In genomic region chr14:56094063-56094462, GRCh38 we compare ENCODE assay signal across 20 cellular contexts.
"Had no signal": no experiment of that assay in that cellular context is flagged by ENCODE, and none has a peak within 500 bp of the region (broad histone marks: within the 10 kb centered on the region; RNA-seq: fewer than 3 reads in every experiment).

No MANE protein-coding gene starts in this region.

- H3K36me3 ChIP-seq: colonic mucosa, neural progenitor cell, thyroid gland, vagina had no signal

- H2AFZ ChIP-seq: neural progenitor cell, parathyroid adenoma had no signal

- H3K4me1 Mint-ChIP-seq: activated CD4-positive, alpha-beta T cell treated with anti-CD3 and anti-CD28 coated beads, Interleukin-2, amount 10 ng/mL, durations not matched to agents 24 days and 14 days; activated naive CD8-positive, alpha-beta T cell treated with anti-CD3 and anti-CD28 coated beads for 36 hours; stimulated activated naive B cell treated with anti-CD40 and anti-IgM and Interleukin-4, amounts not matched to agents 10 μg/mL and 1 μg/mL and 100 μg/mL, for 72 hours had no signal

- H3K9ac ChIP-seq: neural progenitor cell, parathyroid adenoma had no signal

- H3K4me3 ChIP-seq: colonic mucosa, neural progenitor cell, thyroid gland, vagina had no signal

- H3K9me3 ChIP-seq: colonic mucosa, thyroid gland, vagina had no signal

- H3K4me2 ChIP-seq: neural progenitor cell had no signal

- H3K4me3 Mint-ChIP-seq: activated CD4-positive, alpha-beta T cell treated with anti-CD3 and anti-CD28 coated beads, Interleukin-2, amount 10 ng/mL, durations not matched to agents 24 days and 14 days; activated naive CD8-positive, alpha-beta T cell treated with anti-CD3 and anti-CD28 coated beads for 36 hours; brain; neural progenitor cell; stimulated activated naive B cell treated with anti-CD40 and anti-IgM and Interleukin-4, amounts not matched to agents 10 μg/mL and 1 μg/mL and 100 μg/mL, for 72 hours; T-helper 2 cell treated with Interferon-gamma antibody and Interleukin-4, amounts not matched to agents 5 μg/mL and 100 μg/mL, for 36 hours had no signal

- H3K9me3 Mint-ChIP-seq: activated CD4-positive, alpha-beta T cell treated with anti-CD3 and anti-CD28 coated beads, Interleukin-2, amount 10 ng/mL, durations not matched to agents 24 days and 14 days; activated naive CD8-positive, alpha-beta T cell treated with anti-CD3 and anti-CD28 coated beads for 36 hours; stimulated activated naive B cell treated with anti-CD40 and anti-IgM and Interleukin-4, amounts not matched to agents 10 μg/mL and 1 μg/mL and 100 μg/mL, for 72 hours; T-helper 2 cell treated with Interferon-gamma antibody and Interleukin-4, amounts not matched to agents 5 μg/mL and 100 μg/mL, for 36 hours had no signal

- H3K27me3 ChIP-seq: colonic mucosa, neural progenitor cell, thyroid gland, vagina had no signal

- DNase-seq: activated CD4-positive, alpha-beta T cell treated with anti-CD3 and anti-CD28 coated beads, Interleukin-2, amount 10 ng/mL, durations not matched to agents 24 days and 14 days; activated CD4-positive, CD25-positive, alpha-beta regulatory T cell; activated CD8-positive, alpha-beta memory T cell treated with anti-CD3 and anti-CD28 coated beads, Interleukin-2, amount 50 U/mL, for 48 hours; activated naive CD8-positive, alpha-beta T cell treated with anti-CD3 and anti-CD28 coated beads for 36 hours; amygdala; central memory CD4-positive, alpha-beta T cell; colonic mucosa; hippocampal formation; midbrain; retina; stimulated activated CD4-positive, alpha-beta T cell treated with anti-CD3 and anti-CD28 coated beads, Interleukin-15, amount 100 ng/mL, for 24 hours; stimulated activated CD4-positive, alpha-beta T cell treated with anti-CD3 and anti-CD28 coated beads, Interleukin-4, amount 100 ng/mL, for 1 hour; stimulated activated naive B cell treated with anti-CD40 and anti-IgM and Interleukin-4, amounts not matched to agents 10 μg/mL and 1 μg/mL and 100 μg/mL, for 72 hours; thyroid gland had no signal

- H3K79me2 ChIP-seq: parathyroid adenoma had no signal

- H3K27ac Mint-ChIP-seq: activated CD4-positive, alpha-beta T cell treated with anti-CD3 and anti-CD28 coated beads, Interleukin-2, amount 10 ng/mL, durations not matched to agents 24 days and 14 days; activated naive CD8-positive, alpha-beta T cell treated with anti-CD3 and anti-CD28 coated beads for 36 hours; brain; neural progenitor cell; stimulated activated naive B cell treated with anti-CD40 and anti-IgM and Interleukin-4, amounts not matched to agents 10 μg/mL and 1 μg/mL and 100 μg/mL, for 72 hours; T-helper 2 cell treated with Interferon-gamma antibody and Interleukin-4, amounts not matched to agents 5 μg/mL and 100 μg/mL, for 36 hours had no signal

- H3K27ac ChIP-seq: colonic mucosa, neural progenitor cell, parathyroid adenoma, thyroid gland, vagina had no signal

- H3K4me1 ChIP-seq: colonic mucosa, parathyroid adenoma, vagina had no signal

- H3K36me3 Mint-ChIP-seq: activated naive CD8-positive, alpha-beta T cell treated with anti-CD3 and anti-CD28 coated beads for 36 hours; brain; neural progenitor cell; stimulated activated naive B cell treated with anti-CD40 and anti-IgM and Interleukin-4, amounts not matched to agents 10 μg/mL and 1 μg/mL and 100 μg/mL, for 72 hours had no signal

- ATAC-seq: esophagus mucosa; stimulated activated naive B cell treated with anti-CD40 and anti-IgM and Interleukin-4, amounts not matched to agents 10 μg/mL and 1 μg/mL and 100 μg/mL, for 72 hours had no signal
